ENCODE assay signal across 9 cellular contexts in genomic region chr14:21097616-21098133, GRCh38. TPM values are rescaled to one million over a fixed set of nuclear protein-coding genes. Genes with fewer than 3 reads are reported as not detected.
DNase-seq lines count a peak whose midpoint lies in the region; ATAC-seq, FAIRE-seq and TF ChIP-seq lines count a peak whose summit lies in the region.
"Had no signal": no experiment of that assay in that cellular context is flagged by ENCODE, and none has a peak within 500 bp of the region (broad histone marks: within the 10 kb centered on the region; RNA-seq: fewer than 3 reads in every experiment).

No MANE protein-coding gene starts in this region.

- H3K4me1 ChIP-seq in duodenal mucosa (ENCODE audit: control insufficient read depth in 1 of 2, insufficient read depth in 2 of 2, low read length in 2 of 2) = peaks cover 41 to 48% of the 10 kb centered on the region in 2 donors

- CTCF ChIA-PET in BJ (lab: Yijun Ruan, JAX) = interaction anchor here (0.8 to 7.8 kb wide), 8 partner anchors 8 to 83 kb away, joined by 3 to 202 read pairs (median 6); partner anchors contain the start of genes ARHGEF40 and TMEM253

- H3K27me3 ChIP-seq in BJ (ENCODE audit: control insufficient read depth, insufficient read depth, low read length) (0 out of 2 replicates have a peak, but pooled peaks cover 1% of the 10 kb centered on the region), duodenal mucosa (ENCODE audit: control insufficient read depth in 1 of 2, insufficient read depth in 2 of 2, low read length in 2 of 2) (no peaks in the 10 kb centered on the region)

- H3K4me3 ChIP-seq in BJ (ENCODE audit: low read depth, low read length) (peak overlapping the region; percentile 31), duodenal mucosa (ENCODE audit: low read depth in 1 of 2, low read length in 2 of 2) (peak overlapping the region; percentile 59 to 61)

- no peak for TF ChIP-seq CTCF in BJ (IDR thresholded peaks at IDR 0.05; ENCODE audit: insufficient read depth, low read depth, low read length)

- H3K27me3 Mint-ChIP-seq in naive B cell = peaks cover 6 to 18% (median 7%) of the 10 kb centered on the region in 3 donors

- no peaks in the 10 kb centered on the region for H3K36me3 Mint-ChIP-seq in naive B cell

- peak overlapping the region; percentile 73 to 92 (median 86) for H3K4me3 Mint-ChIP-seq in naive B cell

- peaks cover 12 to 26% (median 14%) of the 10 kb centered on the region in 3 donors for H3K4me1 Mint-ChIP-seq in naive B cell

- POLR2A ChIA-PET in BJ (lab: Charles Lee) = interaction anchor here (0.5 to 0.7 kb wide), 2 partner anchors 26 to 137 kb away, joined by 4 to 6 read pairs; no protein-coding TSS in a partner anchor

- H3K27ac ChIP-seq in KOPT-K1 (ENCODE audit: low read depth, low read length, poor library complexity, severe bottlenecking) = peak overlapping the region; percentile 21
- H3K27ac ChIP-seq in duodenal mucosa (ENCODE audit: low read depth, low read length) = peak overlapping the region; percentile 43

- peaks cover 4% of the 10 kb centered on the region; the same call in 1 of the 2 replicates for H3K36me3 ChIP-seq in BJ (ENCODE audit: control insufficient read depth, insufficient read depth, low read length)
- no peaks in the 10 kb centered on the region for H3K36me3 ChIP-seq in KOPT-K1 (ENCODE audit: insufficient read depth, low read length)
- H3K36me3 ChIP-seq in duodenal mucosa (ENCODE audit: control insufficient read depth in 1 of 2, insufficient read depth in 2 of 2, low read length in 2 of 2) = no peaks in the 10 kb centered on the region

- DNase-seq in BJ (ENCODE audit: low read depth) (no peak), naive B cell (no peak), NCI-H1092 treated with DMSO at 0.1 percent for 48 hours (lab: John Stamatoyannopoulos, UW) (no peak), NCI-H2081 (lab: John Stamatoyannopoulos, UW) (no peak), urothelium cell line (ENCODE audit: low spot score) (no peak), OCI-M1 (lab: John Stamatoyannopoulos, UW) (no peak)

- FAIRE-seq in urothelium cell line (lab: Jason Lieb, UNC) = no peak
- FAIRE-seq: colon had no signal

- peak overlapping the region; percentile 48 to 67 for H3K9ac ChIP-seq in duodenal mucosa (ENCODE audit: low read depth in 1 of 2, low read length in 2 of 2)

- no peaks in the 10 kb centered on the region for H3K9me3 Mint-ChIP-seq in naive B cell

- peak; percentile 14 to 20 for ATAC-seq in naive B cell (ENCODE audit: low read depth in 2 of 2)

- H3K9me3 ChIP-seq in KOPT-K1 (ENCODE audit: insufficient read depth, low read length, poor library complexity, severe bottlenecking) = no peaks in the 10 kb centered on the region
- H3K9me3 ChIP-seq in duodenal mucosa (ENCODE audit: control insufficient read depth in 1 of 2, low read length in 2 of 2) = no peaks in the 10 kb centered on the region

- peak overlapping the region in 4 of 6 donors; percentile 19 to 82 (median 54) for H3K27ac Mint-ChIP-seq in naive B cell

RNA-seq across cellular contexts. Expression of gene ZNF219, which starts 0.8 kb away (rescaled TPM):
- polyA plus RNA-seq in BJ (2011; rRNA removed) (10.5 and 12.2 TPM in 2 replicates), naive B cell (ENCODE audit: low read depth in 6 of 6) (1 to 10 TPM in 1 of 6 donors, under 1 TPM in 3, not detected in 2; 0.13 to 1.1 (median 0.56) TPM)
- 3.9 and 6.1 TPM in 2 replicates for polyA minus RNA-seq in BJ (2011; rRNA and poly(A)+ RNA removed)

RNA-seq across cellular contexts. Expression of gene TMEM253, which starts 3.2 kb away (rescaled TPM):
- polyA plus RNA-seq in BJ (2011; rRNA removed) = 0.55 and 0.75 TPM in 2 replicates
- 0.14 TPM in 1 of 2 replicates, not detected in the other for polyA minus RNA-seq in BJ (2011; rRNA and poly(A)+ RNA removed)
- polyA plus RNA-seq in naive B cell (ENCODE audit: low read depth in 6 of 6) = not detected

RNA-seq across cellular contexts. Expression of gene ARHGEF40, which starts 27.6 kb away (rescaled TPM):
- polyA plus RNA-seq in BJ (2011; rRNA removed) (40.4 and 62.7 TPM in 2 replicates), naive B cell (ENCODE audit: low read depth in 6 of 6) (under 1 TPM in 5 of 6 donors, not detected in 1; 0.07 to 0.99 (median 0.27) TPM)
- polyA minus RNA-seq in BJ (2011; rRNA and poly(A)+ RNA removed) = 38.1 and 59.2 TPM in 2 replicates

RNA-seq across cellular contexts. Expression of gene RNASE8, which starts 40.1 kb away (rescaled TPM):
- polyA plus RNA-seq in BJ (2011; rRNA removed) (not detected in 2 replicates), naive B cell (ENCODE audit: low read depth in 6 of 6) (not detected)
- polyA minus RNA-seq in BJ (2011; rRNA and poly(A)+ RNA removed) = not detected in 2 replicates

RNA-seq across cellular contexts. Expression of gene RNASE7, which starts 55.5 kb away (rescaled TPM):
- not detected in 2 replicates for polyA plus RNA-seq in BJ (2011; rRNA removed)
- not detected in 2 replicates for polyA minus RNA-seq in BJ (2011; rRNA and poly(A)+ RNA removed)
- polyA plus RNA-seq in naive B cell (ENCODE audit: low read depth in 6 of 6) = not detected

Comparison
In these comparisons a context has a peak if more than half of its experiments do, and no peak if none do; other contexts are left out.
1. RNA of gene ARHGEF40, which starts 27.6 kb away (polyA plus RNA-seq): 40.4 to 62.7 TPM in BJ; 0.07 to 0.99 TPM in naive B cell; every median in the first group is over 10 times any median in the second.